Comparison of ENCODE assay signal across 22 cellular contexts in the genomic region with DNA sequence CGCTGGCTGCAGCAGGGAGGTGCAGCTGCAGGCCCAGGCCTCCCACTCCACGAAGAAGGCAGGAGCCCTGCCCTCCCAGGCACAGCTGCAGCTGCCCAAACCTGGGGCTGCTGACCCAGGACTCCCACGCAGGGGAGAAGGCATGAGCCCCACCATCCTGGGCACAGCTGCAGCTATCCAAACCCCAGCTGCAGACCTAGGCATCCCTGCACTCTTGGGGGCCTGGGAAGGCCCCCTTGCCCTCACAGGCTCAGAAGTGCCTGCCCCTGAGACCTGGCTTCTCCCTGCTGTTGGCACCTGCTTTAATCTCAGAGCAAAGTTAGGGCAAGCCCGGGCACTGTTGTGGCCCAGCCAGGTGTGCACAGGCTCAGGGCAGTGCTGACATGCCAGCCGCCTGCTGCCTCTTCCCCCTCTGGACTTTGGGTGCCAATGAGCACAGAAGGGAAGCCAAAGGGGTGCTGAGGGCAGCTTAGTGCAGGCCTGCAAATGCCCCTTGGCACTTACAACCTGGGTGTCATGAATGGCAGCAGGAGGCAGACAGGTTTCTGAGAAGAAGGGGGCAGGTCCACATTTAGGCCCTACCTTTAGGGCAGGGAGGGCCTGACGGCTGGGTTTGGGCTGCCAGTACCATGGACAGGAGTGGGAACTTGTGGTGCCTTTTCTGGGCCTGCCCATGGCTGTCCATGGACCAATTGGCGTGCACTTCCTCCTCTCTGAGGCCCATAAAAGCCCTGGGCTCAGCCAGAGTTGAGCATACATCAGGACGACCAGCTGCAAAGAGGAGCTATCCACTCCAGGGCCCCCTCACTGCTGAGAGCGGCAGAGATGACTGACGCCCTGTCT. TPM values are rescaled to one million over a fixed set of nuclear protein-coding genes. Genes with fewer than 3 reads are reported as not detected.
DNase-seq lines count a peak whose midpoint lies in the region; ATAC-seq and TF ChIP-seq lines count a peak whose summit lies in the region.
"Had no signal": no experiment of that assay in that cellular context is flagged by ENCODE, and none has a peak within 500 bp of the region (broad histone marks: within the 10 kb centered on the region; RNA-seq: fewer than 3 reads in every experiment).

No MANE protein-coding gene starts in this region.

- no peaks in the 10 kb centered on the region for H3K79me1 ChIP-seq in H9 (ENCODE audit: insufficient read depth, low read depth, low read length, poor library complexity, severe bottlenecking)

- no peak overlapping the region for H3K4me3 Mint-ChIP-seq in H9
- no peak overlapping the region for H3K4me3 Mint-ChIP-seq in stimulated activated effector memory CD8-positive, alpha-beta T cell treated with anti-CD3 and anti-CD28 coated beads, Interleukin-12 subunit alpha, Interleukin-12 subunit beta, amount 100 ng/mL, for 72 hours
- H3K4me3 Mint-ChIP-seq in activated CD4-positive, alpha-beta T cell treated with anti-CD3 and anti-CD28 coated beads for 36 hours = no peak overlapping the region
- H3K4me3 Mint-ChIP-seq: CD4-positive, alpha-beta T cell had no signal

- POLR2A ChIA-PET in activated CD4-positive, alpha-beta T cell treated with anti-CD3 and anti-CD28 coated beads for 36 hours (lab: Charles Lee) = no interaction called here

- no peak overlapping the region for H3K4me3 ChIP-seq in tibial nerve
- H3K4me3 ChIP-seq: BLaER1, HAP-1, K562 had no signal

- H2AK5ac ChIP-seq in H9 (ENCODE audit: insufficient read length, low read length) = no peak overlapping the region

- CTCF ChIA-PET in activated CD4-positive, alpha-beta T cell treated with anti-CD3 and anti-CD28 coated beads for 36 hours (lab: Charles Lee) = interaction anchor here (1.0 kb wide), 1 partner anchor 12 kb away, joined by 4 read pairs; no protein-coding TSS in a partner anchor

- no peak for TF ChIP-seq CTCF in H9 (conservative IDR thresholded peaks at IDR 0.05)
- TF ChIP-seq CTCF in tibial nerve (IDR thresholded peaks at IDR 0.05) = no peak

- no peaks in the 10 kb centered on the region for H3K23me2 ChIP-seq in H9 (ENCODE audit: insufficient read length, low read depth, low read length, poor library complexity, severe bottlenecking)

- no peak overlapping the region for H3K9ac ChIP-seq in H9 (ENCODE audit: extremely low read depth, insufficient read length, low read length)
- H3K9ac ChIP-seq: BLaER1 had no signal

- H3K36me3 ChIP-seq in tibial nerve = no peaks in the 10 kb centered on the region
- H3K36me3 ChIP-seq: BLaER1, HAP-1 had no signal

- H3K18ac ChIP-seq in H9 (ENCODE audit: insufficient read length, low read depth, low read length) = no peak overlapping the region

- H2BK20ac ChIP-seq in H9 (ENCODE audit: low read depth, low read length, poor library complexity, severe bottlenecking) = no peak overlapping the region

- H3K27ac Mint-ChIP-seq in H9 = peak overlapping the region in 1 of 3 experiments; percentile 55; a peak in 1 of 7 replicates
- H3K27ac Mint-ChIP-seq in stimulated activated effector memory CD8-positive, alpha-beta T cell treated with anti-CD3 and anti-CD28 coated beads, Interleukin-12 subunit alpha, Interleukin-12 subunit beta, amount 100 ng/mL, for 72 hours = no peak overlapping the region
- no peak overlapping the region for H3K27ac Mint-ChIP-seq in activated CD4-positive, alpha-beta T cell treated with anti-CD3 and anti-CD28 coated beads for 36 hours
- H3K27ac Mint-ChIP-seq: CD4-positive, alpha-beta T cell had no signal

- H4K5ac ChIP-seq in H9 (ENCODE audit: insufficient read length, low read depth, low read length) = no peak overlapping the region

- WGBS in H9 (ENCODE audit: extremely low coverage, insufficient read length, low lambda C conversion rate) = no CpG with 5 or more reads among the region's 10 CpGs
- 74 to 77% methylated on average over 3 to 9 of the region's 10 CpGs for WGBS in tibial nerve, 2 donors

- TF ChIP-seq EP300 in Ishikawa (IDR thresholded peaks at IDR 0.05; ENCODE audit: borderline replicate concordance) (no peak), tibial nerve (IDR thresholded peaks at IDR 0.05) (no peak)

- peaks cover 13% of the 10 kb centered on the region for H3K27me3 Mint-ChIP-seq in H9 (ENCODE audit: low read depth)
- H3K27me3 Mint-ChIP-seq in activated CD4-positive, alpha-beta T cell treated with anti-CD3 and anti-CD28 coated beads for 36 hours = peaks cover 4% of the 10 kb centered on the region

- no peak overlapping the region for H2BK15ac ChIP-seq in H9 (ENCODE audit: low read depth, low read length)

- no peaks in the 10 kb centered on the region for H3K27me3 ChIP-seq in H9 (ENCODE audit: insufficient read depth, low read length)
- no peaks in the 10 kb centered on the region for H3K27me3 ChIP-seq in tibial nerve
- H3K27me3 ChIP-seq: BLaER1 had no signal

- no peak overlapping the region for H3K4ac ChIP-seq in H9 (ENCODE audit: low read depth, low read length)

- H4K8ac ChIP-seq in H9 (replicated peaks; ENCODE audit: insufficient read length, low read depth, low read length) = no peak overlapping the region

- H3K9me3 ChIP-seq in H9 (ENCODE audit: control insufficient read depth, low read depth, low read length) (no peaks in the 10 kb centered on the region), tibial nerve (peaks cover 0 to 26% (median 3%) of the 10 kb centered on the region in 4 donors)
- H3K9me3 ChIP-seq: HAP-1 had no signal

- H3K23ac ChIP-seq in H9 (ENCODE audit: insufficient read length, low read depth, low read length) = no peak overlapping the region

- H3T11ph ChIP-seq in H9 (ENCODE audit: low read length) = no peak overlapping the region

- TF ChIP-seq POLR2A in tibial nerve (IDR thresholded peaks at IDR 0.05) = no peak

- TF ChIP-seq RAD21 in Ishikawa (IDR thresholded peaks at IDR 0.05; ENCODE audit: low read depth) = no peak

- H3K56ac ChIP-seq in H9 (ENCODE audit: insufficient read length, low read depth, low read length) = no peak overlapping the region

- H3K4me2 ChIP-seq in H9 (ENCODE audit: insufficient read depth, insufficient read length, low read length) = no peak overlapping the region
- H3K4me2 ChIP-seq: BLaER1 had no signal

- H4K91ac ChIP-seq in H9 (ENCODE audit: insufficient read length, low read depth, low read length) = no peak overlapping the region

- no peaks in the 10 kb centered on the region for H3K79me2 ChIP-seq in H9 (ENCODE audit: insufficient read depth, low read length)

- H3K4me1 Mint-ChIP-seq in H9 = peaks cover 3% of the 10 kb centered on the region in 2 experiments; a peak in 2 of 4 replicates
- H3K4me1 Mint-ChIP-seq in stimulated activated effector memory CD8-positive, alpha-beta T cell treated with anti-CD3 and anti-CD28 coated beads, Interleukin-12 subunit alpha, Interleukin-12 subunit beta, amount 100 ng/mL, for 72 hours = no peaks in the 10 kb centered on the region
- H3K4me1 Mint-ChIP-seq in activated CD4-positive, alpha-beta T cell treated with anti-CD3 and anti-CD28 coated beads for 36 hours = no peaks in the 10 kb centered on the region

- H3K14ac ChIP-seq in H9 (ENCODE audit: insufficient read depth, low read length) = no peak overlapping the region

- intact Hi-C loops in activated CD4-positive, alpha-beta T cell treated with anti-CD3 and anti-CD28 coated beads for 36 hours (cut with DNase I, micrococcal nuclease) = no loop called here

- ATAC-seq in esophagus mucosa = peak; percentile 71
- peak; percentile 13 for ATAC-seq in stimulated activated effector memory CD8-positive, alpha-beta T cell treated with anti-CD3 and anti-CD28 coated beads, Interleukin-12 subunit alpha, Interleukin-12 subunit beta, amount 100 ng/mL, for 72 hours
- ATAC-seq in activated CD4-positive, alpha-beta T cell treated with anti-CD3 and anti-CD28 coated beads for 36 hours = no peak
- ATAC-seq: K562, Panc1, SK-N-SH treated with all-trans-retinoic acid at 6 μM for 48 hours had no signal

- peaks cover 5 to 7% of the 10 kb centered on the region in 2 experiments; a peak in 4 of 5 replicates for H3K9me3 Mint-ChIP-seq in H9
- H3K9me3 Mint-ChIP-seq in stimulated activated effector memory CD8-positive, alpha-beta T cell treated with anti-CD3 and anti-CD28 coated beads, Interleukin-12 subunit alpha, Interleukin-12 subunit beta, amount 100 ng/mL, for 72 hours = peaks cover 4% of the 10 kb centered on the region
- H3K9me3 Mint-ChIP-seq in activated CD4-positive, alpha-beta T cell treated with anti-CD3 and anti-CD28 coated beads for 36 hours (ENCODE audit: low read depth) = peaks cover 3% of the 10 kb centered on the region

- H2BK120ac ChIP-seq in H9 (ENCODE audit: low read depth, low read length, poor library complexity, severe bottlenecking) = no peak overlapping the region

- H2AFZ ChIP-seq in H9 (ENCODE audit: low read length) = no peak overlapping the region

- H2BK5ac ChIP-seq in H9 (ENCODE audit: insufficient read length, low read length) = no peak overlapping the region

- peak; percentile 56 for DNase-seq in H9
- DNase-seq in stimulated activated effector memory CD8-positive, alpha-beta T cell treated with anti-CD3 and anti-CD28 coated beads, Interleukin-12 subunit alpha, Interleukin-12 subunit beta, amount 100 ng/mL, for 72 hours (ENCODE audit: low spot score in 2 of 2) = no peak
- DNase-seq in activated CD4-positive, alpha-beta T cell treated with anti-CD3 and anti-CD28 coated beads for 36 hours = no peak
- no peak for DNase-seq in tibial nerve (ENCODE audit: low spot score in 2 of 2)
- no peak for DNase-seq in NCI-H774 (lab: John Stamatoyannopoulos, UW)
- DNase-seq: CD4-positive, alpha-beta T cell; COR-L47; DND-41; NCI-H1092; NCI-H1436 treated with DMSO at 0.1 percent for 48 hours; NCI-H1930; NCI-H345; NCI-H524; NCI-H82 had no signal

- no peaks in the 10 kb centered on the region for H3K36me3 Mint-ChIP-seq in H9 (ENCODE audit: insufficient read depth in 1 of 3, low read depth in 3 of 3)
- H3K36me3 Mint-ChIP-seq in stimulated activated effector memory CD8-positive, alpha-beta T cell treated with anti-CD3 and anti-CD28 coated beads, Interleukin-12 subunit alpha, Interleukin-12 subunit beta, amount 100 ng/mL, for 72 hours = no peaks in the 10 kb centered on the region
- H3K36me3 Mint-ChIP-seq in activated CD4-positive, alpha-beta T cell treated with anti-CD3 and anti-CD28 coated beads for 36 hours (ENCODE audit: low read depth) = no peaks in the 10 kb centered on the region

- H3K27ac ChIP-seq in H9 (ENCODE audit: insufficient read length, low read depth, low read length) (no peak overlapping the region), tibial nerve (no peak overlapping the region)
- H3K27ac ChIP-seq: BLaER1 had no signal

- no peaks in the 10 kb centered on the region; the same call in 1 of the 2 replicates for H3K4me1 ChIP-seq in H9 (ENCODE audit: insufficient read depth, low read length)
- no peaks in the 10 kb centered on the region for H3K4me1 ChIP-seq in tibial nerve
- H3K4me1 ChIP-seq: BLaER1, HAP-1 had no signal

- no peak overlapping the region for H2BK12ac ChIP-seq in H9 (ENCODE audit: insufficient read length, low read depth, low read length)

- no peaks in the 10 kb centered on the region for H4K20me1 ChIP-seq in H9 (ENCODE audit: control insufficient read depth, insufficient read depth, insufficient read length)
- H4K20me1 ChIP-seq: BLaER1 had no signal

TF ChIP-seq in Ishikawa, 13 proteins besides CTCF, POLR2A, EP300 and RAD21 (continues in another document):
- TF ChIP-seq FOXM1 (IDR thresholded peaks at IDR 0.05; ENCODE audit: borderline replicate concordance, low read depth) = no peak

RNA-seq across cellular contexts. Expression of a gene that starts 31.1 kb away (rescaled TPM):
- total RNA-seq in H9 (2021) = 0.46 and 0.48 TPM in 2 replicates
- 1.5 TPM for total RNA-seq in esophagus mucosa
- not detected for total RNA-seq in activated CD4-positive, alpha-beta T cell treated with anti-CD3 and anti-CD28 coated beads for 36 hours
- 10 to 100 TPM; 17.5 to 35.1 (median 22.9) TPM for total RNA-seq in tibial nerve
- total RNA-seq: CD4-positive, alpha-beta T cell; K562; LHCN-M2 had no signal
